Comparison of ENCODE assay signal across 1 cellular context in the genomic region with DNA sequence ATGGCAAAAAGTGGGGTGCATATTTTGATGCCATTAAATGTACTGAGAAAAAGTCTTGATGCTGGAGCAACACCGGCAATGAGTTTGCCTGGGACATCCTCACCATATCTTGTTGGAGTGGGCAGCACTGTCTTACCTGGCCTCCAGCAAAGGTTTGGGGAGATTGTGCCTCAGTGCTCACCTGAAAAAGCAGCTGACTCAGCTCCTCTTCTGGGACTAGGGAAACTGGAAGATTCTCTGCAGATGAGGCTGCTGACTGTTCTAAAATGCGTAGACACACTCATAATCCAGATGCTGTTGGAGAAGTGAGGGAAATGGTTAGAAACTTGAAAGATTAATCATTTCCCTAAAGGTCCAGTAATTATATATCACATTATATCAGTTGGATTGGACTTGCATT.
TF ChIP-seq lines count a peak whose summit lies in the region.

No MANE protein-coding gene starts in this region.

TF ChIP-seq in IMR-90, 13 proteins besides CTCF, POLR2A, EP300 and RAD21:
- TF ChIP-seq USF2 (IDR thresholded peaks at IDR 0.05; ENCODE audit: low read depth, low read length): no peak
- peak; percentile 53 for TF ChIP-seq MAFK (IDR thresholded peaks at IDR 0.05; ENCODE audit: low read depth, low read length)
TF ChIP-seq in IMR-90: peak in this region for 1.
